ENCODE assay signal across 18 cellular contexts in genomic region chr14:53192023-53192422, GRCh38. TPM values are rescaled to one million over a fixed set of nuclear protein-coding genes. Genes with fewer than 3 reads are reported as not detected.
DNase-seq lines count a peak whose midpoint lies in the region; ATAC-seq and TF ChIP-seq lines count a peak whose summit lies in the region.
"Had no signal": no experiment of that assay in that cellular context is flagged by ENCODE, and none has a peak within 500 bp of the region (broad histone marks: within the 10 kb centered on the region; RNA-seq: fewer than 3 reads in every experiment).

No MANE protein-coding gene starts in this region.

- H3K27ac Mint-ChIP-seq in activated T-cell treated with anti-CD3 and anti-CD28 coated beads, Interleukin-2, amount 50 U/mL, for 72 hours: peak overlapping the region; percentile 16
- H3K27ac Mint-ChIP-seq in activated T-helper 1 cell treated with anti-CD3 and anti-CD28 coated beads, Interleukin-12 subunit alpha, Interleukin-12 subunit beta, Interleukin-2, Interleukin-4 antibody, amounts not matched to agents 30 ng/mL and 10 ng/mL and 1 ng/mL, durations not matched to agents 14 hours and 24 hours and 36 hours: peak overlapping the region; percentile 99
- peak overlapping the region; percentile 81 for H3K27ac Mint-ChIP-seq in stimulated activated effector memory CD8-positive, alpha-beta T cell treated with anti-CD3 and anti-CD28 coated beads, Interleukin-12 subunit alpha, Interleukin-12 subunit beta, amount 100 ng/mL, for 72 hours
- H3K27ac Mint-ChIP-seq: CD8-positive, alpha-beta T cell had no signal

- TF ChIP-seq CTCF in fibroblast of the aortic adventitia (IDR thresholded peaks at IDR 0.05; ENCODE audit: insufficient read depth, low read length) (no peak), GM10248 (IDR thresholded peaks at IDR 0.05; ENCODE audit: control extremely low read depth, extremely low read depth, low read depth, missing control alignments) (no peak)

- H3K27me3 Mint-ChIP-seq in activated T-cell treated with anti-CD3 and anti-CD28 coated beads, Interleukin-2, amount 50 U/mL, for 72 hours (ENCODE audit: low read depth): no peaks in the 10 kb centered on the region
- no peaks in the 10 kb centered on the region for H3K27me3 Mint-ChIP-seq in activated T-cell treated with anti-CD3 and anti-CD28 coated beads, Interleukin-2, amount 50 U/mL, for 4 hours (ENCODE audit: low read depth)
- H3K27me3 Mint-ChIP-seq in activated T-helper 1 cell treated with anti-CD3 and anti-CD28 coated beads, Interleukin-12 subunit alpha, Interleukin-12 subunit beta, Interleukin-2, Interleukin-4 antibody, amounts not matched to agents 30 ng/mL and 10 ng/mL and 1 ng/mL, durations not matched to agents 14 hours and 24 hours and 36 hours (ENCODE audit: insufficient read depth): peaks cover 2% of the 10 kb centered on the region

- CTCF ChIA-PET in GM10248 (lab: Yijun Ruan, JAX): interaction anchor here (0.8 to 2.3 kb wide), 7 partner anchors 8 to 1137 kb away, joined by 3 to 13 read pairs (median 4); no protein-coding TSS in a partner anchor

- H3K4me3 ChIP-seq in fibroblast of the aortic adventitia (ENCODE audit: low read depth, low read length): no peak overlapping the region
- H3K4me3 ChIP-seq: BLaER1, PC-9 had no signal

- no peaks in the 10 kb centered on the region for H3K9me3 Mint-ChIP-seq in activated T-cell treated with anti-CD3 and anti-CD28 coated beads, Interleukin-2, amount 50 U/mL, for 72 hours
- H3K9me3 Mint-ChIP-seq in activated T-cell treated with anti-CD3 and anti-CD28 coated beads, Interleukin-2, amount 50 U/mL, for 4 hours: no peaks in the 10 kb centered on the region
- H3K9me3 Mint-ChIP-seq in activated T-helper 1 cell treated with anti-CD3 and anti-CD28 coated beads, Interleukin-12 subunit alpha, Interleukin-12 subunit beta, Interleukin-2, Interleukin-4 antibody, amounts not matched to agents 30 ng/mL and 10 ng/mL and 1 ng/mL, durations not matched to agents 14 hours and 24 hours and 36 hours: no peaks in the 10 kb centered on the region
- no peaks in the 10 kb centered on the region for H3K9me3 Mint-ChIP-seq in stimulated activated effector memory CD8-positive, alpha-beta T cell treated with anti-CD3 and anti-CD28 coated beads, Interleukin-12 subunit alpha, Interleukin-12 subunit beta, amount 100 ng/mL, for 72 hours
- H3K9me3 Mint-ChIP-seq: CD8-positive, alpha-beta T cell had no signal

- intact Hi-C loops in activated T-helper 1 cell treated with anti-CD3 and anti-CD28 coated beads, Interleukin-12 subunit alpha, Interleukin-12 subunit beta, Interleukin-2, Interleukin-4 antibody, amounts not matched to agents 30 ng/mL and 10 ng/mL and 1 ng/mL, durations not matched to agents 14 hours and 24 hours and 36 hours (cut with micrococcal nuclease): loop anchor here (5.0 to 10.0 kb wide), 4 partner anchors 275 to 877 kb away; partner anchors contain the start of gene PTGER2

- ATAC-seq in activated T-cell treated with anti-CD3 and anti-CD28 coated beads, Interleukin-2, amount 50 U/mL, for 72 hours (replicated peaks in 1 of 2): no peak
- ATAC-seq in activated T-cell treated with anti-CD3 and anti-CD28 coated beads, Interleukin-2, amount 50 U/mL, for 4 hours: no peak
- ATAC-seq in stimulated activated effector memory CD8-positive, alpha-beta T cell treated with anti-CD3 and anti-CD28 coated beads, Interleukin-12 subunit alpha, Interleukin-12 subunit beta, amount 100 ng/mL, for 72 hours: no peak
- ATAC-seq: CD8-positive, alpha-beta T cell had no signal

- no peaks in the 10 kb centered on the region for H3K36me3 Mint-ChIP-seq in activated T-cell treated with anti-CD3 and anti-CD28 coated beads, Interleukin-2, amount 50 U/mL, for 72 hours (ENCODE audit: insufficient read depth in 2 of 2)
- H3K36me3 Mint-ChIP-seq in activated T-cell treated with anti-CD3 and anti-CD28 coated beads, Interleukin-2, amount 50 U/mL, for 4 hours (ENCODE audit: insufficient read depth): no peaks in the 10 kb centered on the region
- peaks cover 8% of the 10 kb centered on the region for H3K36me3 Mint-ChIP-seq in activated T-helper 1 cell treated with anti-CD3 and anti-CD28 coated beads, Interleukin-12 subunit alpha, Interleukin-12 subunit beta, Interleukin-2, Interleukin-4 antibody, amounts not matched to agents 30 ng/mL and 10 ng/mL and 1 ng/mL, durations not matched to agents 14 hours and 24 hours and 36 hours (ENCODE audit: low read depth)
- H3K36me3 Mint-ChIP-seq in stimulated activated effector memory CD8-positive, alpha-beta T cell treated with anti-CD3 and anti-CD28 coated beads, Interleukin-12 subunit alpha, Interleukin-12 subunit beta, amount 100 ng/mL, for 72 hours: peaks cover 10% of the 10 kb centered on the region
- H3K36me3 Mint-ChIP-seq: CD8-positive, alpha-beta T cell had no signal

- POLR2A ChIA-PET in GM10248 (lab: Yijun Ruan, JAX): no interaction called here

- peaks cover 42% of the 10 kb centered on the region for H3K4me1 Mint-ChIP-seq in activated T-cell treated with anti-CD3 and anti-CD28 coated beads, Interleukin-2, amount 50 U/mL, for 72 hours (ENCODE audit: low read depth)
- H3K4me1 Mint-ChIP-seq in activated T-cell treated with anti-CD3 and anti-CD28 coated beads, Interleukin-2, amount 50 U/mL, for 4 hours (ENCODE audit: low read depth): peaks cover 15% of the 10 kb centered on the region
- peaks cover 49% of the 10 kb centered on the region for H3K4me1 Mint-ChIP-seq in activated T-helper 1 cell treated with anti-CD3 and anti-CD28 coated beads, Interleukin-12 subunit alpha, Interleukin-12 subunit beta, Interleukin-2, Interleukin-4 antibody, amounts not matched to agents 30 ng/mL and 10 ng/mL and 1 ng/mL, durations not matched to agents 14 hours and 24 hours and 36 hours (ENCODE audit: low read depth)
- H3K4me1 Mint-ChIP-seq in stimulated activated effector memory CD8-positive, alpha-beta T cell treated with anti-CD3 and anti-CD28 coated beads, Interleukin-12 subunit alpha, Interleukin-12 subunit beta, amount 100 ng/mL, for 72 hours: peaks cover 30% of the 10 kb centered on the region

- peak overlapping the region in 1 of 2 donors; percentile 0 for H3K4me3 Mint-ChIP-seq in activated T-cell treated with anti-CD3 and anti-CD28 coated beads, Interleukin-2, amount 50 U/mL, for 72 hours
- H3K4me3 Mint-ChIP-seq in activated T-cell treated with anti-CD3 and anti-CD28 coated beads, Interleukin-2, amount 50 U/mL, for 4 hours: no peak overlapping the region
- H3K4me3 Mint-ChIP-seq in activated T-helper 1 cell treated with anti-CD3 and anti-CD28 coated beads, Interleukin-12 subunit alpha, Interleukin-12 subunit beta, Interleukin-2, Interleukin-4 antibody, amounts not matched to agents 30 ng/mL and 10 ng/mL and 1 ng/mL, durations not matched to agents 14 hours and 24 hours and 36 hours: no peak overlapping the region
- no peak overlapping the region for H3K4me3 Mint-ChIP-seq in stimulated activated effector memory CD8-positive, alpha-beta T cell treated with anti-CD3 and anti-CD28 coated beads, Interleukin-12 subunit alpha, Interleukin-12 subunit beta, amount 100 ng/mL, for 72 hours
- H3K4me3 Mint-ChIP-seq: CD8-positive, alpha-beta T cell had no signal

- DNase-seq in activated T-cell treated with anti-CD3 and anti-CD28 coated beads, Interleukin-2, amount 50 U/mL, for 72 hours: no peak
- DNase-seq in activated T-cell treated with anti-CD3 and anti-CD28 coated beads, Interleukin-2, amount 50 U/mL, for 4 hours: no peak
- no peak for DNase-seq in activated T-helper 1 cell treated with anti-CD3 and anti-CD28 coated beads, Interleukin-12 subunit alpha, Interleukin-12 subunit beta, Interleukin-2, Interleukin-4 antibody, amounts not matched to agents 30 ng/mL and 10 ng/mL and 1 ng/mL, durations not matched to agents 14 hours and 24 hours and 36 hours (ENCODE audit: low spot score)
- DNase-seq in fibroblast of the aortic adventitia (ENCODE audit: low read depth) (peak; percentile 60), SK-N-DZ (ENCODE audit: low spot score) (no peak), GM10248 (ENCODE audit: extremely low spot score) (no peak), GM19238 (ENCODE audit: insufficient read length, low spot score) (no peak)
- DNase-seq in stimulated activated effector memory CD8-positive, alpha-beta T cell treated with anti-CD3 and anti-CD28 coated beads, Interleukin-12 subunit alpha, Interleukin-12 subunit beta, amount 100 ng/mL, for 72 hours (ENCODE audit: low spot score in 2 of 2): no peak
- DNase-seq: 8988T; CD8-positive, alpha-beta T cell; DND-41; KG1; NCI-H1048; NCI-H1436 treated with DMSO at 0.1 percent for 48 hours; NCI-H2029 treated with DMSO at 0.1 percent for 48 hours; NCI-H524; PC-9 had no signal

RNA-seq across cellular contexts. Expression of gene DDHD1, which starts 38.9 kb away (rescaled TPM):
- total RNA-seq in activated T-cell treated with anti-CD3 and anti-CD28 coated beads, Interleukin-2, amount 50 U/mL, for 72 hours: 10 to 100 TPM; 53.6 to 73.5 TPM
- 10 to 100 TPM; 35.7 to 36.8 (median 36.5) TPM for total RNA-seq in activated T-cell treated with anti-CD3 and anti-CD28 coated beads, Interleukin-2, amount 50 U/mL, for 4 hours
- total RNA-seq in activated T-helper 1 cell treated with anti-CD3 and anti-CD28 coated beads, Interleukin-12 subunit alpha, Interleukin-12 subunit beta, Interleukin-2, Interleukin-4 antibody, amounts not matched to agents 30 ng/mL and 10 ng/mL and 1 ng/mL, durations not matched to agents 14 hours and 24 hours and 36 hours: 85.5 and 93.1 TPM in 2 replicates
- total RNA-seq in fibroblast of the aortic adventitia (ENCODE audit: low replicate concordance): 15.0 and 47.8 TPM in 2 replicates
- 6.6 and 9.0 TPM in 2 replicates for polyA plus RNA-seq in SK-N-DZ (2014; cell fraction: cytosol; rRNA removed)
- 11.9 and 12.3 TPM in 2 replicates for polyA plus RNA-seq in SK-N-DZ (2014; cell fraction: nucleus; rRNA removed)

Comparison
In these comparisons a context has a peak if more than half of its experiments do, and no peak if none do; other contexts are left out.
1. H3K27ac Mint-ChIP-seq: peak in every context shown above with its lines; median percentile 99 in activated T-helper 1 cell treated with anti-CD3 and anti-CD28 coated beads, Interleukin-12 subunit alpha, Interleukin-12 subunit beta, Interleukin-2, Interleukin-4 antibody, amounts not matched to agents 30 ng/mL and 10 ng/mL and 1 ng/mL, durations not matched to agents 14 hours and 24 hours and 36 hours; 81 in stimulated activated effector memory CD8-positive, alpha-beta T cell treated with anti-CD3 and anti-CD28 coated beads, Interleukin-12 subunit alpha, Interleukin-12 subunit beta, amount 100 ng/mL, for 72 hours; 16 in activated T-cell treated with anti-CD3 and anti-CD28 coated beads, Interleukin-2, amount 50 U/mL, for 72 hours.